ENCODE assay signal across 1 cellular context in genomic region chr19:10568826-10569651, GRCh38.
TF ChIP-seq lines count a peak whose summit lies in the region.

TSS of gene CDKN2D (minus strand) at chr19:10568979. CDS start at chr19:10568653, 326 bp downstream.

TF ChIP-seq in HepG2, 621 proteins besides CTCF, POLR2A, EP300 and RAD21 (continued from another document and continues in another):
- TF ChIP-seq ERF (CRISPR knock-in tag; IDR thresholded peaks at IDR 0.05) (peak; percentile 43), HES4 (CRISPR knock-in tag; IDR thresholded peaks at IDR 0.05; ENCODE audit: borderline replicate concordance) (no peak), ZNF800 (CRISPR knock-in tag; IDR thresholded peaks at IDR 0.05) (peak; percentile 45; the same call in 1 of the 2 replicates), PRDM15 (CRISPR knock-in tag; IDR thresholded peaks at IDR 0.05) (no peak), ESRRA (CRISPR knock-in tag; IDR thresholded peaks at IDR 0.05; ENCODE audit: low read depth) (peak; percentile 67; the same call in 1 of the 2 replicates), EEA1 (CRISPR knock-in tag; IDR thresholded peaks at IDR 0.05; ENCODE audit: borderline replicate concordance) (no peak), NCOA2 (CRISPR knock-in tag; IDR thresholded peaks at IDR 0.05) (0 out of 2 replicates have a peak, but pooled peaks have one; percentile 49), MED13 (CRISPR knock-in tag; IDR thresholded peaks at IDR 0.05) (no peak), YEATS4 (CRISPR knock-in tag; IDR thresholded peaks at IDR 0.05; ENCODE audit: borderline replicate concordance) (peak; percentile 91), ATAD3A (CRISPR knock-in tag; IDR thresholded peaks at IDR 0.05) (no peak), EED (CRISPR knock-in tag; IDR thresholded peaks at IDR 0.05) (no peak), TFDP2 (CRISPR knock-in tag; IDR thresholded peaks at IDR 0.05) (peak; percentile 100), ZNF33B (CRISPR knock-in tag; IDR thresholded peaks at IDR 0.05) (no peak), DNMT1 (CRISPR knock-in tag; IDR thresholded peaks at IDR 0.05) (no peak), CENPBD1 (CRISPR knock-in tag; IDR thresholded peaks at IDR 0.05; ENCODE audit: borderline replicate concordance, low read depth) (no peak), ZFP62 (CRISPR knock-in tag; IDR thresholded peaks at IDR 0.05) (no peak), ZNF691 (CRISPR knock-in tag; IDR thresholded peaks at IDR 0.05; ENCODE audit: borderline replicate concordance, low read depth) (no peak), HOXA7 (CRISPR knock-in tag; IDR thresholded peaks at IDR 0.05) (0 out of 2 replicates have a peak, but pooled peaks have one; percentile 36), GATA4 (IDR thresholded peaks at IDR 0.05; ENCODE audit: borderline replicate concordance, low read depth) (0 out of 2 replicates have a peak, but pooled peaks have one; percentile 9), BRCA1 (CRISPR knock-in tag; IDR thresholded peaks at IDR 0.05) (peak; percentile 46; the same call in 1 of the 2 replicates), ZBTB21 (CRISPR knock-in tag; IDR thresholded peaks at IDR 0.05) (no peak), HIVEP1 (CRISPR knock-in tag; IDR thresholded peaks at IDR 0.05) (peak; percentile 76; the same call in 1 of the 2 replicates), SOX13 (IDR thresholded peaks at IDR 0.05) (no peak), SOX13 (CRISPR knock-in tag; conservative IDR thresholded peaks at IDR 0.05 in 1 of 2, IDR thresholded peaks at IDR 0.05 in 1 of 2) (no peak), NFKB2 (CRISPR knock-in tag; IDR thresholded peaks at IDR 0.05; ENCODE audit: borderline replicate concordance) (0 out of 2 replicates have a peak, but pooled peaks have one; percentile 43), GMEB2 (CRISPR knock-in tag; IDR thresholded peaks at IDR 0.05; ENCODE audit: low read depth) (peak; percentile 96), ZNF749 (CRISPR knock-in tag; IDR thresholded peaks at IDR 0.05; ENCODE audit: borderline replicate concordance) (peak; percentile 71; the same call in 1 of the 2 replicates), MXD3 (CRISPR knock-in tag; IDR thresholded peaks at IDR 0.05) (peak; percentile 36; the same call in 1 of the 2 replicates), TFE3 (CRISPR knock-in tag; IDR thresholded peaks at IDR 0.05) (0 out of 2 replicates have a peak, but pooled peaks have one; percentile 31), SIN3A (IDR thresholded peaks at IDR 0.05; ENCODE audit: borderline replicate concordance, low read depth, low read length) (peak; percentile 97), TFAP4 (IDR thresholded peaks at IDR 0.05; ENCODE audit: borderline replicate concordance, low read depth) (peak; percentile 34; the same call in 1 of the 2 replicates), ZNF766 (CRISPR knock-in tag; IDR thresholded peaks at IDR 0.05; ENCODE audit: borderline replicate concordance) (peak; percentile 38; the same call in 1 of the 2 replicates), KAT8 (CRISPR knock-in tag; IDR thresholded peaks at IDR 0.05) (peak; percentile 75), BORCS8-MEF2B (CRISPR knock-in tag; IDR thresholded peaks at IDR 0.05) (peak; percentile 99), SIN3B (IDR thresholded peaks at IDR 0.05; ENCODE audit: low read length) (peak; percentile 94), ZNF142 (CRISPR knock-in tag; IDR thresholded peaks at IDR 0.05) (0 out of 2 replicates have a peak, but pooled peaks have one; percentile 51), NFYC (CRISPR knock-in tag; IDR thresholded peaks at IDR 0.05) (peak; percentile 98)
